ENCODE assay signal across 10 cellular contexts in the genomic region with DNA sequence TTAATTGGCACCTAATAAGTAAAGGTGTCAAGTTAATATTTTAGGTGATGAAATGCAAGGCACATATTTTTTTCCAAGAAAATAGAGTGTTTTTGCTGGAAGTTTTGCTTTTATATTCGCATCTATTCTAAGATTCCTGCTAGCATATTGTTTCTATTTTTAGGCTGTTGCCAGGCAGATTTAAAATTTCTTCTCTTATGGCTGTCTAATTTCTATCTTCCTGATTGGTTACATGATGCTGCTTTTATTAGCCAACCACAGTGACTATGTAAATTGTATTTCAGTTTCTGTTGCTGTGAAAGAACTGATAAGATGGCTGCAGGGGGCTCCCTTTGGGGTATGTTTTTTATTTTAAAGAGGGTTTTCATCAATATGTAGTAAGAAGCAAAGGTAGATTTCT. TPM values are rescaled to one million over a fixed set of nuclear protein-coding genes. Genes with fewer than 3 reads are reported as not detected.
DNase-seq lines count a peak whose midpoint lies in the region; ATAC-seq, FAIRE-seq and TF ChIP-seq lines count a peak whose summit lies in the region.
"Had no signal": no experiment of that assay in that cellular context is flagged by ENCODE, and none has a peak within 500 bp of the region (broad histone marks: within the 10 kb centered on the region; RNA-seq: fewer than 3 reads in every experiment).

No MANE protein-coding gene starts in this region.

- no peaks in the 10 kb centered on the region for H3K9me3 ChIP-seq in PC-3 (ENCODE audit: low read length)
- H3K9me3 ChIP-seq in esophagus muscularis mucosa = no peaks in the 10 kb centered on the region
- H3K9me3 ChIP-seq in spleen = peaks cover 0 to 51% (median 5%) of the 10 kb centered on the region in 8 donors

- ATAC-seq in activated CD4-positive, alpha-beta T cell treated with anti-CD3 and anti-CD28 coated beads for 36 hours = no peak
- no peak for ATAC-seq in PC-3

- CTCF ChIA-PET in activated CD4-positive, alpha-beta T cell treated with anti-CD3 and anti-CD28 coated beads for 36 hours (lab: Charles Lee) = interaction anchor here (0.6 to 2.3 kb wide), 4 partner anchors 9 to 42 kb away, joined by 4 to 7 read pairs (median 5); a partner anchor contains a TSS
- CTCF ChIA-PET in PC-3 (lab: Charles Lee) = no interaction called here

- no peak for TF ChIP-seq CTCF in PC-3 (conservative IDR thresholded peaks at IDR 0.05; ENCODE audit: low read depth, low read length)
- TF ChIP-seq CTCF in esophagus muscularis mucosa (IDR thresholded peaks at IDR 0.05) = no peak
- no peak for TF ChIP-seq CTCF in retinal pigment epithelial cell (conservative IDR thresholded peaks at IDR 0.05; ENCODE audit: low read depth, low read length)
- no peak for TF ChIP-seq CTCF in spleen (IDR thresholded peaks at IDR 0.05 in 8 of 11, conservative IDR thresholded peaks at IDR 0.05 in 3 of 11)

- BruUV-seq in PC-3 (replicated peaks; lab: Mats Ljungman, UMichigan) = no TSS peak

- H3K27ac Mint-ChIP-seq in activated CD4-positive, alpha-beta T cell treated with anti-CD3 and anti-CD28 coated beads for 36 hours = peak overlapping the region; percentile 51

- no peak for DNase-seq in activated CD4-positive, alpha-beta T cell treated with anti-CD3 and anti-CD28 coated beads for 36 hours
- no peak for DNase-seq in activated CD4-positive, alpha-beta T cell treated with anti-CD3 and anti-CD28 coated beads, Interleukin-2, amount 50 U/mL, for 1 hour
- DNase-seq in PC-3 (peak; percentile 15), esophagus muscularis mucosa (ENCODE audit: extremely low spot score) (no peak), retinal pigment epithelial cell (ENCODE audit: low read depth) (peak; percentile 22), spleen (no peak), H54 (ENCODE audit: insufficient read length, low spot score) (no peak), T1000 (lab: John Stamatoyannopoulos, UW) (no peak)
- DNase-seq: stimulated activated CD4-positive, alpha-beta T cell treated with anti-CD3 and anti-CD28 coated beads, Interleukin-4, amount 100 ng/mL, for 1 hour had no signal

- peaks cover 22% of the 10 kb centered on the region for H3K4me1 ChIP-seq in PC-3 (ENCODE audit: insufficient read depth, low read length)
- peaks cover 21 to 39% (median 32%) of the 10 kb centered on the region in 4 donors for H3K4me1 ChIP-seq in esophagus muscularis mucosa
- peaks cover 10 to 99% (median 61%) of the 10 kb centered on the region in 6 donors for H3K4me1 ChIP-seq in spleen

- no peaks in the 10 kb centered on the region for H3K9me2 ChIP-seq in PC-3 (replicated peaks; ENCODE audit: low read length)

- H2AFZ ChIP-seq in PC-3 (ENCODE audit: low read length) = no peak overlapping the region

- H4K20me1 ChIP-seq in PC-3 (ENCODE audit: low read length) = peaks cover 12% of the 10 kb centered on the region; the same call in 1 of the 2 replicates

- 50% methylated on average over 1 of the region's 1 CpG for WGBS in esophagus muscularis mucosa
- 46 to 76% (median 58%) methylated on average over 1 of the region's 1 CpG for WGBS in spleen, 5 donors

- peaks cover 97% of the 10 kb centered on the region for H3K79me2 ChIP-seq in PC-3 (ENCODE audit: low read length)

- intact Hi-C loops in activated CD4-positive, alpha-beta T cell treated with anti-CD3 and anti-CD28 coated beads for 36 hours (cut with DNase I, micrococcal nuclease) = no loop called here
- intact Hi-C loops in PC-3 (cut with micrococcal nuclease) = no loop called here
- intact Hi-C loops in esophagus muscularis mucosa (cut with DNase I) = no loop called here
- intact Hi-C loops in spleen (cut with DNase I; ENCODE audit: low total_unique reads) = no loop called here

- H3K4me3 Mint-ChIP-seq in activated CD4-positive, alpha-beta T cell treated with anti-CD3 and anti-CD28 coated beads for 36 hours = peak overlapping the region; percentile 32

- TF ChIP-seq POLR2A in esophagus muscularis mucosa (IDR thresholded peaks at IDR 0.05; ENCODE audit: low read depth) (no peak), spleen (IDR thresholded peaks at IDR 0.05) (no peak), H54 (IDR thresholded peaks at IDR 0.05; ENCODE audit: low read depth, low read length) (no peak)

- no peaks in the 10 kb centered on the region for H3F3A ChIP-seq in PC-3 (ENCODE audit: low read length, unreplicated experiment)

- H3K27me3 ChIP-seq in PC-3 (ENCODE audit: low read length) (no peaks in the 10 kb centered on the region), esophagus muscularis mucosa (no peaks in the 10 kb centered on the region), spleen (replicated peaks in 1 of 7) (no peaks in the 10 kb centered on the region)
- H3K27me3 ChIP-seq: BLaER1 had no signal

- no peak for FAIRE-seq in H54 (lab: Jason Lieb, UNC)

- no peak overlapping the region for H3K4me3 ChIP-seq in PC-3 (ENCODE audit: low read length)
- peak overlapping the region in 2 of 4 donors; percentile 11 to 16 for H3K4me3 ChIP-seq in esophagus muscularis mucosa
- H3K4me3 ChIP-seq in retinal pigment epithelial cell (ENCODE audit: low read length) = no peak overlapping the region
- H3K4me3 ChIP-seq in spleen = peak overlapping the region in 2 of 8 donors; percentile 1 to 38
- H3K4me3 ChIP-seq: BLaER1 had no signal

- no peaks in the 10 kb centered on the region for H3K36me3 ChIP-seq in PC-3 (ENCODE audit: low read depth, low read length)
- H3K36me3 ChIP-seq in esophagus muscularis mucosa = no peaks in the 10 kb centered on the region
- H3K36me3 ChIP-seq in spleen = peaks cover 0 to 42% (median 0%) of the 10 kb centered on the region in 6 donors

- H3K9ac ChIP-seq in PC-3 (ENCODE audit: low read length) = no peak overlapping the region
- H3K9ac ChIP-seq: BLaER1 had no signal

- POLR2A ChIA-PET in activated CD4-positive, alpha-beta T cell treated with anti-CD3 and anti-CD28 coated beads for 36 hours (lab: Charles Lee) = interaction anchor here (0.5 kb wide), 1 partner anchor 20 kb away, joined by 4 read pairs; no protein-coding TSS in a partner anchor
- POLR2A ChIA-PET in PC-3 (lab: Charles Lee; ENCODE audit: unreplicated experiment) = no interaction called here

- no peak overlapping the region for H3K4me2 ChIP-seq in PC-3 (ENCODE audit: low read length)
- H3K4me2 ChIP-seq: BLaER1 had no signal

- H3K27ac ChIP-seq in PC-3 (ENCODE audit: low read length) (no peak overlapping the region), esophagus muscularis mucosa (replicated peaks in 1 of 4) (peak overlapping the region in 3 of 4 donors; percentile 2 to 47 (median 14)), spleen (peak overlapping the region in 4 of 8 donors; percentile 13 to 50 (median 38))
- H3K27ac ChIP-seq: BLaER1 had no signal

- no peaks in the 10 kb centered on the region for H3K27me3 Mint-ChIP-seq in activated CD4-positive, alpha-beta T cell treated with anti-CD3 and anti-CD28 coated beads for 36 hours

- peaks cover 33% of the 10 kb centered on the region for H3K36me3 Mint-ChIP-seq in activated CD4-positive, alpha-beta T cell treated with anti-CD3 and anti-CD28 coated beads for 36 hours (ENCODE audit: low read depth)

- peaks cover 68% of the 10 kb centered on the region for H3K4me1 Mint-ChIP-seq in activated CD4-positive, alpha-beta T cell treated with anti-CD3 and anti-CD28 coated beads for 36 hours

- H3K9me3 Mint-ChIP-seq in activated CD4-positive, alpha-beta T cell treated with anti-CD3 and anti-CD28 coated beads for 36 hours (ENCODE audit: low read depth) = peaks cover 7% of the 10 kb centered on the region

- TF ChIP-seq EP300 in esophagus muscularis mucosa (IDR thresholded peaks at IDR 0.05) = no peak

RNA-seq across cellular contexts. Expression of a gene that starts 42.7 kb away (rescaled TPM):
- total RNA-seq in activated CD4-positive, alpha-beta T cell treated with anti-CD3 and anti-CD28 coated beads for 36 hours = 100 to 1,000 TPM in 1 of 2 experiments, 10 to 100 TPM in 1; 81.3 to 101 TPM
- total RNA-seq in PC-3 (2014; rRNA removed) (12.5 and 16.9 TPM in 2 replicates), esophagus muscularis mucosa (10 to 100 TPM; 26.8 to 43.2 (median 32.8) TPM), spleen (100 to 1,000 TPM in 6 of 7 donors, 10 to 100 TPM in 1; 84.5 to 170 (median 132) TPM)
- 10 to 100 TPM; 10.2 to 19.2 (median 15.7) TPM for polyA plus RNA-seq in spleen

Comparison
In these comparisons a context has a peak if more than half of its experiments do, and no peak if none do; other contexts are left out.
1. DNase-seq: peak in PC-3 (single experiment) and retinal pigment epithelial cell (single experiment); none in activated CD4-positive, alpha-beta T cell treated with anti-CD3 and anti-CD28 coated beads for 36 hours (single experiment), activated CD4-positive, alpha-beta T cell treated with anti-CD3 and anti-CD28 coated beads, Interleukin-2, amount 50 U/mL, for 1 hour (single experiment), esophagus muscularis mucosa (single experiment), spleen (single experiment), H54 (single experiment) and T1000 (single experiment).